9 cellular contexts compared by ENCODE assay signal in genomic region chr7:17300012-17300411, GRCh38. TPM values are rescaled to one million over a fixed set of nuclear protein-coding genes. Genes with fewer than 3 reads are reported as not detected.
DNase-seq lines count a peak whose midpoint lies in the region; ATAC-seq and TF ChIP-seq lines count a peak whose summit lies in the region.
"Had no signal": no experiment of that assay in that cellular context is flagged by ENCODE, and none has a peak within 500 bp of the region (broad histone marks: within the 10 kb centered on the region; RNA-seq: fewer than 3 reads in every experiment).

No MANE protein-coding gene starts in this region.

- peaks cover 29 to 40% of the 10 kb centered on the region in 2 donors for H3K4me1 Mint-ChIP-seq in effector memory CD8-positive, alpha-beta T cell (ENCODE audit: low read depth in 2 of 2)
- peaks cover 6% of the 10 kb centered on the region for H3K4me1 Mint-ChIP-seq in nephron progenitor cell

- no peak for DNase-seq in BJ (ENCODE audit: low read depth)
- DNase-seq in NB4 (ENCODE audit: low read depth) = no peak
- no peak for DNase-seq in effector memory CD8-positive, alpha-beta T cell
- no peak for DNase-seq in nephron progenitor cell
- DNase-seq in NCI-H446 treated with DMSO at 0.1 percent for 48 hours (lab: John Stamatoyannopoulos, UW) = no peak
- DNase-seq in GM10266 (ENCODE audit: extremely low spot score) = no peak
- DNase-seq in stimulated activated CD4-positive, alpha-beta T cell treated with anti-CD3 and anti-CD28 coated beads, Interleukin-1b, Interleukin-23, amount 100 ng/mL, for 48 hours = no peak
- DNase-seq: amniotic stem cell had no signal

- TF ChIP-seq CTCF in BJ (IDR thresholded peaks at IDR 0.05; ENCODE audit: insufficient read depth, low read depth, low read length) (no peak), NB4 (IDR thresholded peaks at IDR 0.05; ENCODE audit: low read depth, low read length) (no peak), nephron progenitor cell (IDR thresholded peaks at IDR 0.05) (no peak), GM10266 (IDR thresholded peaks at IDR 0.05; ENCODE audit: control insufficient read depth, insufficient read depth, low read depth, missing control alignments) (no peak)

- TF ChIP-seq POLR2A in NB4 (IDR thresholded peaks at IDR 0.05; ENCODE audit: extremely low read depth, insufficient read length) = no peak

- no peaks in the 10 kb centered on the region for H3K36me3 ChIP-seq in BJ (ENCODE audit: control insufficient read depth, insufficient read depth, low read length)

- no peaks in the 10 kb centered on the region for H3K27me3 Mint-ChIP-seq in effector memory CD8-positive, alpha-beta T cell
- H3K27me3 Mint-ChIP-seq in nephron progenitor cell (ENCODE audit: low read depth, poor library complexity) = peaks cover 51% of the 10 kb centered on the region

- no peaks in the 10 kb centered on the region for H3K27me3 ChIP-seq in BJ (ENCODE audit: control insufficient read depth, insufficient read depth, low read length)

- peak overlapping the region; percentile 92 to 94 for H3K27ac Mint-ChIP-seq in effector memory CD8-positive, alpha-beta T cell
- H3K27ac Mint-ChIP-seq in nephron progenitor cell = no peak overlapping the region

- H3K36me3 Mint-ChIP-seq in effector memory CD8-positive, alpha-beta T cell (ENCODE audit: insufficient read depth) = peaks cover 17% of the 10 kb centered on the region
- H3K36me3 Mint-ChIP-seq in nephron progenitor cell (ENCODE audit: low read depth) = peaks cover 10% of the 10 kb centered on the region

- peak overlapping the region; percentile 94 to 98 for H3K4me3 Mint-ChIP-seq in effector memory CD8-positive, alpha-beta T cell
- peak overlapping the region; percentile 83 for H3K4me3 Mint-ChIP-seq in nephron progenitor cell

- POLR2A ChIA-PET in BJ (lab: Charles Lee) = interaction anchor here (0.6 kb wide), 2 partner anchors 104 to 253 kb away, joined by 4 read pairs; no protein-coding TSS in a partner anchor

- no peak for ATAC-seq in effector memory CD8-positive, alpha-beta T cell (replicated peaks)
- ATAC-seq in GM18858 (IDR thresholded peaks at IDR 0.05; ENCODE audit: unreplicated experiment) = no peak

- peaks cover 2 to 13% of the 10 kb centered on the region in 2 donors for H3K9me3 Mint-ChIP-seq in effector memory CD8-positive, alpha-beta T cell
- peaks cover 10% of the 10 kb centered on the region for H3K9me3 Mint-ChIP-seq in nephron progenitor cell

- peak overlapping the region; percentile 98 for H3K4me3 ChIP-seq in BJ (ENCODE audit: low read depth, low read length)
- peak overlapping the region; percentile 83 for H3K4me3 ChIP-seq in NB4 (ENCODE audit: low read depth, low read length)

- CTCF ChIA-PET in BJ (lab: Yijun Ruan, JAX) = interaction anchor here (1.2 kb wide), 2 partner anchors 63 to 317 kb away, joined by 3 read pairs; no protein-coding TSS in a partner anchor

RNA-seq across cellular contexts. Expression of gene AHR, which starts 1.6 kb away (rescaled TPM):
- polyA plus RNA-seq in BJ (2011; rRNA removed) = 5.9 and 13.1 TPM in 2 replicates
- polyA minus RNA-seq in BJ (2011; rRNA and poly(A)+ RNA removed) = 7.2 and 13.5 TPM in 2 replicates
